In genomic region chr20:47465335-47466090, GRCh38 we compare ENCODE assay signal across 1 cellular context.
TF ChIP-seq lines count a peak whose summit lies in the region.

No MANE protein-coding gene starts in this region.

TF ChIP-seq in WTC11, 78 proteins besides CTCF, POLR2A, EP300 and RAD21 (continued from another document):
- TF ChIP-seq, protein P1, sequence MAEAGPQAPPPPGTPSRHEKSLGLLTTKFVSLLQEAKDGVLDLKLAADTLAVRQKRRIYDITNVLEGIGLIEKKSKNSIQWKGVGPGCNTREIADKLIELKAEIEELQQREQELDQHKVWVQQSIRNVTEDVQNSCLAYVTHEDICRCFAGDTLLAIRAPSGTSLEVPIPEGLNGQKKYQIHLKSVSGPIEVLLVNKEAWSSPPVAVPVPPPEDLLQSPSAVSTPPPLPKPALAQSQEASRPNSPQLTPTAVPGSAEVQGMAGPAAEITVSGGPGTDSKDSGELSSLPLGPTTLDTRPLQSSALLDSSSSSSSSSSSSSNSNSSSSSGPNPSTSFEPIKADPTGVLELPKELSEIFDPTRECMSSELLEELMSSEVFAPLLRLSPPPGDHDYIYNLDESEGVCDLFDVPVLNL (CRISPR knock-in tag; IDR thresholded peaks at IDR 0.05; ENCODE audit: borderline replicate concordance, low read depth): no peak
TF ChIP-seq in WTC11: peak in this region for 1.
